Comparison of ENCODE assay signal across 29 cellular contexts in genomic region chr6:126359936-126360537, GRCh38.
"Had no signal": no experiment of that assay in that cellular context is flagged by ENCODE, and none has a peak within 500 bp of the region (broad histone marks: within the 10 kb centered on the region; RNA-seq: fewer than 3 reads in every experiment).

No MANE protein-coding gene starts in this region.

- H3K27me3 ChIP-seq: brain microvascular endothelial cell, dorsolateral prefrontal cortex had no signal

- H3K36me3 ChIP-seq: brain microvascular endothelial cell, WERI-Rb-1 had no signal

- DNase-seq: activated B cell treated with CpG ODN at 0.5 μM for 24 hours; activated CD4-positive, alpha-beta T cell treated with anti-CD3 and anti-CD28 coated beads for 48 hours; activated CD4-positive, alpha-beta T cell treated with anti-CD3 and anti-CD28 coated beads, Interleukin-2, amount 50 U/mL, for 1 hour; activated CD4-positive, alpha-beta T cell treated with anti-CD3 and anti-CD28 coated beads, Interleukin-2, amount 50 U/mL, for 48 hours; activated CD8-positive, alpha-beta memory T cell treated with anti-CD3 and anti-CD28 coated beads for 24 hours; activated CD8-positive, alpha-beta T cell treated with anti-CD3 and anti-CD28 coated beads for 36 hours; activated effector memory CD4-positive, alpha-beta T cell treated with Interleukin-2 at 50 U/mL for 16 hours; activated gamma-delta T cell treated with Interleukin-2 at 50 U/mL for 16 hours; activated naive CD4-positive, alpha-beta T cell treated with anti-CD3 and anti-CD28 coated beads, Interleukin-2, amount 50 U/mL, for 16 hours; activated naive CD4-positive, alpha-beta T cell treated with Interleukin-2 at 50 U/mL for 16 hours; activated T-cell treated with anti-CD3 and anti-CD28 coated beads, Interleukin-2, amount 50 U/mL, for 4 hours; amniotic stem cell; anterior cingulate cortex; brain microvascular endothelial cell; dorsolateral prefrontal cortex; effector memory CD4-positive, alpha-beta T cell; endodermal cell; foreskin fibroblast; head of caudate nucleus; T-helper 17 cell; T1000; WERI-Rb-1 had no signal

- ATAC-seq: activated CD4-positive, CD25-positive, alpha-beta regulatory T cell treated with anti-CD3 and anti-CD28 coated beads, Interleukin-2, amount 50 U/mL, for 24 hours; activated CD8-positive, alpha-beta T cell treated with anti-CD3 and anti-CD28 coated beads for 36 hours; activated T-cell treated with anti-CD3 and anti-CD28 coated beads, Interleukin-2, amount 50 U/mL, for 4 hours; activated T-helper 17 cell treated with anti-CD3 and anti-CD28 coated beads, Interleukin-2, amount 50 U/mL, for 72 hours; esophagus mucosa; T-helper 17 cell had no signal

- FAIRE-seq: astrocyte, bronchial epithelial cell, frontal cortex had no signal

- H3K27ac ChIP-seq: brain microvascular endothelial cell, coronary artery, dorsolateral prefrontal cortex, WERI-Rb-1 had no signal

- H3K4me3 ChIP-seq: coronary artery, dorsolateral prefrontal cortex had no signal
